Comparison of ENCODE assay signal across 15 cellular contexts in genomic region chr10:62069452-62070191, GRCh38.
A peak's percentile ranks its signal among the peaks of the same experiment; 100 is the strongest.
DNase-seq lines count a peak whose midpoint lies in the region; ATAC-seq and TF ChIP-seq lines count a peak whose summit lies in the region.
"Had no signal": no experiment of that assay in that cellular context is flagged by ENCODE, and none has a peak within 500 bp of the region (broad histone marks: within the 10 kb centered on the region; RNA-seq: fewer than 3 reads in every experiment).

No MANE protein-coding gene starts in this region.

- peaks cover 73% of the 10 kb centered on the region for H3K36me3 Mint-ChIP-seq in T-helper 1 cell treated with Interleukin-12 subunit alpha and Interleukin-12 subunit beta and Interleukin-4 antibody, amounts not matched to agents 30 μg/mL and 1 μg/mL, for 36 hours (ENCODE audit: low read depth)

- TF ChIP-seq POLR2A in adrenal gland (IDR thresholded peaks at IDR 0.05) (no peak), suprapubic skin (IDR thresholded peaks at IDR 0.05) (no peak), GM18505 (IDR thresholded peaks at IDR 0.05; ENCODE audit: borderline replicate concordance, extremely low read depth, insufficient read depth, insufficient read length) (no peak)

- peaks cover 0 to 35% of the 10 kb centered on the region in 2 donors for H3K4me1 ChIP-seq in adrenal gland (replicated peaks in 1 of 2)
- H3K4me1 ChIP-seq in lower lobe of right lung: peaks cover 25% of the 10 kb centered on the region
- H3K4me1 ChIP-seq in suprapubic skin: peaks cover 59% of the 10 kb centered on the region

- no peaks in the 10 kb centered on the region for H3K27me3 ChIP-seq in adrenal gland
- no peaks in the 10 kb centered on the region for H3K27me3 ChIP-seq in lower lobe of right lung (ENCODE audit: low read depth)
- no peaks in the 10 kb centered on the region for H3K27me3 ChIP-seq in suprapubic skin

- DNase-seq in T-helper 1 cell (no peak), adrenal gland (no peak), lower lobe of right lung (no peak), suprapubic skin (ENCODE audit: low spot score in 2 of 2) (no peak), medulla oblongata (ENCODE audit: extremely low spot score) (no peak), NCI-H82 treated with DMSO at 0.1 percent for 48 hours (lab: John Stamatoyannopoulos, UW; ENCODE audit: unreplicated experiment) (no peak)
- DNase-seq: 8988T; mesenchymal stem cell; NCI-H2227 treated with DMSO at 0.1 percent for 48 hours; stimulated activated CD4-positive, alpha-beta T cell treated with anti-CD3 and anti-CD28 coated beads, Interleukin-4, amount 100 ng/mL, for 24 hours; stimulated activated naive CD8-positive, alpha-beta T cell treated with anti-CD3 and anti-CD28 coated beads, Interleukin-15, amount 100 ng/mL, for 72 hours; T1000 had no signal

- H3K27ac ChIP-seq in adrenal gland (peak overlapping the region in 4 of 5 donors; percentile 30 to 88 (median 47)), lower lobe of right lung (peak overlapping the region; percentile 46), suprapubic skin (peak overlapping the region; percentile 51)

- H3K9me3 Mint-ChIP-seq in T-helper 1 cell treated with Interleukin-12 subunit alpha and Interleukin-12 subunit beta and Interleukin-4 antibody, amounts not matched to agents 30 μg/mL and 1 μg/mL, for 36 hours: no peaks in the 10 kb centered on the region
- H3K9me3 Mint-ChIP-seq: stimulated activated naive CD8-positive, alpha-beta T cell treated with anti-CD3 and anti-CD28 coated beads, Interleukin-15, amount 100 ng/mL, for 72 hours had no signal

- TF ChIP-seq CTCF in adrenal gland (IDR thresholded peaks at IDR 0.05) (no peak), lower lobe of right lung (IDR thresholded peaks at IDR 0.05) (no peak), suprapubic skin (IDR thresholded peaks at IDR 0.05) (no peak)

- WGBS in adrenal gland, 4 donors: 68 to 76% (median 73%) methylated on average over 8 of the region's 8 CpGs
- WGBS in suprapubic skin: 88% methylated on average over 8 of the region's 8 CpGs

- H3K4me1 Mint-ChIP-seq in T-helper 1 cell treated with Interleukin-12 subunit alpha and Interleukin-12 subunit beta and Interleukin-4 antibody, amounts not matched to agents 30 μg/mL and 1 μg/mL, for 36 hours (ENCODE audit: low read depth): peaks cover 62% of the 10 kb centered on the region

- H3K27ac Mint-ChIP-seq in T-helper 1 cell treated with Interleukin-12 subunit alpha and Interleukin-12 subunit beta and Interleukin-4 antibody, amounts not matched to agents 30 μg/mL and 1 μg/mL, for 36 hours: peak overlapping the region; percentile 32
- H3K27ac Mint-ChIP-seq: progenitor cell of endocrine pancreas; stimulated activated naive CD8-positive, alpha-beta T cell treated with anti-CD3 and anti-CD28 coated beads, Interleukin-15, amount 100 ng/mL, for 72 hours had no signal

- no peaks in the 10 kb centered on the region for H3K9me3 ChIP-seq in adrenal gland (replicated peaks in 1 of 3)
- H3K9me3 ChIP-seq in lower lobe of right lung: no peaks in the 10 kb centered on the region
- no peaks in the 10 kb centered on the region for H3K9me3 ChIP-seq in suprapubic skin

- H3K4me3 ChIP-seq in adrenal gland (no peak overlapping the region), lower lobe of right lung (no peak overlapping the region), suprapubic skin (no peak overlapping the region)

- H3K27me3 Mint-ChIP-seq in T-helper 1 cell treated with Interleukin-12 subunit alpha and Interleukin-12 subunit beta and Interleukin-4 antibody, amounts not matched to agents 30 μg/mL and 1 μg/mL, for 36 hours (ENCODE audit: low read depth): no peaks in the 10 kb centered on the region
- H3K27me3 Mint-ChIP-seq: progenitor cell of endocrine pancreas; stimulated activated naive CD8-positive, alpha-beta T cell treated with anti-CD3 and anti-CD28 coated beads, Interleukin-15, amount 100 ng/mL, for 72 hours had no signal

- intact Hi-C loops in adrenal gland (cut with DNase I): no loop called here
- intact Hi-C loops in lower lobe of right lung (cut with DNase I): no loop called here

- ATAC-seq in lower lobe of right lung: peak; percentile 47 to 58
- ATAC-seq in GM18505 (IDR thresholded peaks at IDR 0.05; ENCODE audit: unreplicated experiment): no peak
- ATAC-seq: stimulated activated naive CD8-positive, alpha-beta T cell treated with anti-CD3 and anti-CD28 coated beads, Interleukin-15, amount 100 ng/mL, for 72 hours had no signal

- no peak for TF ChIP-seq EP300 in suprapubic skin (IDR thresholded peaks at IDR 0.05)

- no peak overlapping the region for H3K4me3 Mint-ChIP-seq in T-helper 1 cell treated with Interleukin-12 subunit alpha and Interleukin-12 subunit beta and Interleukin-4 antibody, amounts not matched to agents 30 μg/mL and 1 μg/mL, for 36 hours
- H3K4me3 Mint-ChIP-seq: stimulated activated naive CD8-positive, alpha-beta T cell treated with anti-CD3 and anti-CD28 coated beads, Interleukin-15, amount 100 ng/mL, for 72 hours had no signal

- peaks cover 2 to 4% of the 10 kb centered on the region in 2 donors for H3K36me3 ChIP-seq in adrenal gland (replicated peaks in 1 of 2)
- peaks cover 69% of the 10 kb centered on the region for H3K36me3 ChIP-seq in lower lobe of right lung
- peaks cover 46% of the 10 kb centered on the region for H3K36me3 ChIP-seq in suprapubic skin
